ENCODE assay signal across 23 cellular contexts in genomic region chr4:166655231-166655630, GRCh38.
"Had no signal": no experiment of that assay in that cellular context is flagged by ENCODE, and none has a peak within 500 bp of the region (broad histone marks: within the 10 kb centered on the region; RNA-seq: fewer than 3 reads in every experiment).

No MANE protein-coding gene starts in this region.

- H3K27ac ChIP-seq: PC-9, Peyer's patch, SJCRH30 had no signal

- H3K27me3 ChIP-seq: MG63, Peyer's patch, SJCRH30 had no signal

- DNase-seq: IMR-90, Karpas-422, KG1, MG63, NCI-H1092, NCI-H1105 treated with DMSO at 0.1 percent for 48 hours, NCI-H1417 treated with DMSO at 0.1 percent for 48 hours, NCI-H146, NCI-H1694 treated with DMSO at 0.1 percent for 48 hours, NCI-H1930, NCI-H2081, NCI-H2227 treated with DMSO at 0.1 percent for 48 hours, NCI-H510A, NCI-H524 treated with DMSO at 0.1 percent for 48 hours, NCI-H774, PC-9, Peyer's patch, SHP77 treated with DMSO at 0.1 percent for 48 hours, SJCRH30, T-helper 1 cell had no signal

- ATAC-seq: HepG2, Right ventricle myocardium inferior, SK-N-SH treated with all-trans-retinoic acid at 6 μM for 48 hours had no signal

- H3K4me2 ChIP-seq: PC-9 had no signal

- H3K36me3 ChIP-seq: MG63, Peyer's patch, SJCRH30 had no signal

- H3K4me1 ChIP-seq: Peyer's patch, SJCRH30 had no signal

- H3K4me3 ChIP-seq: MG63, PC-9, Peyer's patch, SJCRH30 had no signal

- H2AFZ ChIP-seq: PC-9 had no signal

- H3K9me3 ChIP-seq: MG63, Peyer's patch, SJCRH30 had no signal
